Comparison of ENCODE assay signal across 8 cellular contexts in the genomic region with DNA sequence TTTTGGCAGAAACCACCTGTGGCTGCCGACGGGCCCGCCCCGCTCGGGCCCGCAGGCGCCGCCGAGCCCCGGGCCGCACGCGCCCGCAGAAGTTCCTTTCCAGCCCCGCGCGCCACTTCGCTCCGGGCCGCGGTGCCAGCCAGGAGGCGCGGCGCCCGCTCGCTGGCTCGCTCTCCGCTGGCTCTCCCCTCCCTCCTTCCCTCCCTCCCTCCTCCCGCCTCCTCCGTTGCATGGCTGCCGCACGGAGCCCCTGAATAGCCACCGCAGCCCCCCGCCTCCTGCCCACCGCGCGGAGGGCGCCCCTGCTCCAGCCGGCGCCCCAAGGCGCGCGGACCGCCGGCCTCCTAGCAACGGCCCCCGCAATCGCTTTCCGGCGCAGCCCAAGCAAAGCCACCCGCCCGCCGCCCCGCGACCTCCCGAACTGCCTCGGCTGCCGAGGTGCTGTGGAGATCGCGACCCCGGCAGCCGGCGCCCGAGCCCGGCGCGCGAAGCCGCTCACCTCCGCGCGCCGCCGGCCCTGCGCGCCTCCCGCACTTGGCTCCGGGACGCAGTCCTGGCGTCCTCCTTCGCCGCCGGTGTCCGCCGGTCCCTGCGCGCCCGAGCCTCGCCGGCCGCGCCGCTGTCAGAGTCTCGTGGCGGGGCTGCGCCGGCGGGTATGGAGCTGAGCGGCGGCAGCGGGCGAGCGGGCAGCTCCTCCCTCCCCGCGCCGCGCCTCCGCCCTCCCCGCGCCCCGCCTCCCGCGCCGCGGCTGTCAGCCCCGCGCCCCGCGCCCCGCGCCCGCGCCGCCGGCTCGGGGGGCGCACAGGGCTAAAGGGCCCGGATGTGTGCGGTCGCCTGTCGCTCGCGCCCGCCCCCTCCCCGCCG. TPM values are rescaled to one million over a fixed set of nuclear protein-coding genes. Genes with fewer than 3 reads are reported as not detected.
DNase-seq lines count a peak whose midpoint lies in the region; ATAC-seq and TF ChIP-seq lines count a peak whose summit lies in the region.

A gene (minus strand): TSS at position 657 of the 864 bp plus-strand sequence.

- no peaks in the 10 kb centered on the region for H3K36me3 ChIP-seq in subcutaneous abdominal adipose tissue (ENCODE audit: control insufficient read depth in 5 of 5, insufficient read depth in 5 of 5, low read length in 5 of 5)

- CTCF ChIA-PET in HEK293T (lab: Yijun Ruan, JAX): no interaction called here

- WGBS in lower leg skin, 2 donors: 0 to 1% methylated on average over 12 to 56 of the region's 136 CpGs

- ATAC-seq in HG03565 (IDR thresholded peaks at IDR 0.05; ENCODE audit: unreplicated experiment): no peak

- peak within 1 kb of the TSS in 3 of 5 donors; percentile 71 to 82 (median 76) for H3K9ac ChIP-seq in subcutaneous abdominal adipose tissue (ENCODE audit: low read length in 5 of 5)

- DNase-seq in D341Med (ENCODE audit: low spot score): peak; percentile 90
- peak; percentile 49 for DNase-seq in HEK293T (ENCODE audit: extremely low spot score)
- DNase-seq in RPMI8226: peak; percentile 72
- peak; percentile 43 for DNase-seq in dermis blood vessel endothelial cell
- DNase-seq in lower leg skin (ENCODE audit: low spot score in 2 of 2): no peak
- no peak for DNase-seq in effector CD8-positive, alpha-beta T cell (lab: John Stamatoyannopoulos, UW)

- no peaks in the 10 kb centered on the region for H3K9me3 ChIP-seq in subcutaneous abdominal adipose tissue (ENCODE audit: control insufficient read depth in 5 of 5, low read length in 5 of 5)

- H3K27me3 ChIP-seq in subcutaneous abdominal adipose tissue (ENCODE audit: control insufficient read depth in 5 of 5, insufficient read depth in 4 of 5, low read length in 5 of 5): peaks cover 0 to 37% (median 15%) of the 10 kb centered on the region in 5 donors

- POLR2A ChIA-PET in HEK293T (lab: Yijun Ruan, JAX): no interaction called here

- peak within 1 kb of the TSS; percentile 46 for H3K27ac ChIP-seq in subcutaneous abdominal adipose tissue (ENCODE audit: low read depth, low read length)

- no peak for TF ChIP-seq POLR2A in lower leg skin (IDR thresholded peaks at IDR 0.05)

- TF ChIP-seq CTCF in lower leg skin (IDR thresholded peaks at IDR 0.05): no peak

- peaks cover 0 to 27% (median 21%) of the 10 kb centered on the region in 5 donors for H3K4me1 ChIP-seq in subcutaneous abdominal adipose tissue (ENCODE audit: control insufficient read depth in 5 of 5, insufficient read depth in 5 of 5, low read length in 5 of 5)

- H3K4me3 ChIP-seq in lower leg skin (ENCODE audit: low read depth, poor library complexity, severe bottlenecking) (peak within 1 kb of the TSS; percentile 71), subcutaneous abdominal adipose tissue (ENCODE audit: low read depth in 1 of 5, low read length in 5 of 5) (peak within 1 kb of the TSS; percentile 78 to 90 (median 80))

- intact Hi-C loops in lower leg skin (cut with DNase I; ENCODE audit: low total_unique reads): no loop called here

TF ChIP-seq in HEK293T, 16 proteins besides CTCF, POLR2A, EP300 and RAD21:
- no peak for TF ChIP-seq FOXM1 (IDR thresholded peaks at IDR 0.05; ENCODE audit: borderline replicate concordance)
- no peak for TF ChIP-seq CTBP1 (IDR thresholded peaks at IDR 0.05; ENCODE audit: borderline replicate concordance)
- TF ChIP-seq ELF4 (IDR thresholded peaks at IDR 0.05): no peak
- TF ChIP-seq ZNF384 (IDR thresholded peaks at IDR 0.05): no peak
- no peak for TF ChIP-seq NFRKB (IDR thresholded peaks at IDR 0.05)
- no peak for TF ChIP-seq SP1 (IDR thresholded peaks at IDR 0.05)
- TF ChIP-seq TARDBP (IDR thresholded peaks at IDR 0.05): no peak

RNA-seq across cellular contexts. Expression of the gene that starts here (rescaled TPM):
- total RNA-seq in dermis blood vessel endothelial cell: under 0.01 TPM in 1 of 2 replicates, not detected in the other
- 10 to 100 TPM; 44.2 to 59.7 (median 50.7) TPM for total RNA-seq in lower leg skin

Comparison
In these comparisons a context has a peak if more than half of its experiments do, and no peak if none do; other contexts are left out.
1. RNA of the gene that starts here (total RNA-seq): 44.2 to 59.7 TPM in lower leg skin; under 0.01 TPM in dermis blood vessel endothelial cell; every median in the first group is over 10 times any median in the second.
2. Peak in DNase-seq in dermis blood vessel endothelial cell; RNA of the gene not detected or under 1 TPM.
3. DNase-seq: peak in D341Med (single experiment), HEK293T (single experiment) and RPMI8226 (single experiment); none in lower leg skin (0 of 2) and effector CD8-positive, alpha-beta T cell (single experiment).